In the genomic region with DNA sequence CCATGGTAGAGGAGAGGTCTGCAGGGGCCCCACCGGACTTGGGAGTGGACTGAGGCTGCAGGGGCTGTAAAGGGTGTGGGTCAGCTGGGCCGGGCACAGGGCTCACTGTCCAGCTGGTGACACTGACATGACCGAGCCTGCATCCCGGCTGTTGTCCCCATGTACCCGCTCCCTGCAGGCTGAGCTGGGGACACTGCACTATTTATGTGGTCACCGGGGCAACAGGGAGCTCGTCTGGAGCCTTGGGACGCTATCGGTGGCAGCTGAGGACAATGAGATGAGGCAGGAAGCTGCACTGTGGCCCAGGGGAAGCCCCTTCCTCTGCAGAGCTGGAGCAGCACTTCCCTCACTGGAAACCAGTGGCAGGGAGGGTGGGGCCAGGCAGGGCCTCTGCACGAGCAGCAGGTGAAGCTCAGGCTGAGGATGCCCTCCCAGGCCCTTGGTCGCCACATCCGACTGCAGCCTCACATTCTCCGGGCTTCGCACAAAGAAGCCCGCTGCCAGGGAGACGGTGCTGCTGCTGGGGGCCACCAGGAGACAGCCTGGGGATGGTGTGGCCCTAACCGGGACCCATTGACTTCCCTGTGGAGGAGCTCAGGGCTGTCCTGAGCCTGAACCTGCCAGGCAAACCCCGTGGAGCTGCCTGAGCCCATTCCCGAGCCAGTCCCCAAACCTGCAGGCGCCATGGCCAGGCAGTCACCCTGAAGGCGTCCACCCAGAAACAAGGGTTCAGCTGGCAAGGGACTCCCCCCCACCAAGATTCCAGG, we compare ENCODE assay signal across 10 cellular contexts. TPM values are rescaled to one million over a fixed set of nuclear protein-coding genes. Genes with fewer than 3 reads are reported as not detected.
DNase-seq lines count a peak whose midpoint lies in the region; ATAC-seq and TF ChIP-seq lines count a peak whose summit lies in the region.
"Had no signal": no experiment of that assay in that cellular context is flagged by ENCODE, and none has a peak within 500 bp of the region (broad histone marks: within the 10 kb centered on the region; RNA-seq: fewer than 3 reads in every experiment).

No MANE protein-coding gene starts in this region.

- POLR2A ChIA-PET in GM10248 (lab: Yijun Ruan, JAX), result no interaction called here

- H3K4me3 ChIP-seq in heart left ventricle, result peak overlapping the region in 6 of 12 donors; percentile 19 to 38 (median 28)
- H3K4me3 ChIP-seq in psoas muscle, result no peak overlapping the region

- H3K27me3 ChIP-seq in heart left ventricle (no peaks in the 10 kb centered on the region), psoas muscle (ENCODE audit: insufficient read depth in 3 of 3, low read length in 2 of 3) (no peaks in the 10 kb centered on the region)

- DNase-seq in GM20000 (ENCODE audit: low spot score) (peak; percentile 15), heart left ventricle (peak; percentile 77 to 98 (median 91)), psoas muscle (peak; percentile 71 to 72), NCI-H2081 treated with DMSO at 0.1 percent for 48 hours (lab: John Stamatoyannopoulos, UW) (no peak), GM10248 (ENCODE audit: extremely low spot score) (no peak), cerebellum (ENCODE audit: low spot score) (no peak)
- DNase-seq: kidney glomerular epithelial cell, RPMI8226 had no signal

- intact Hi-C loops in heart left ventricle (cut with DNase I), result loop anchor here in 5 of 10 donors (2.0 to 10.0 kb wide), 5 partner anchors 27 to 89 kb away; a partner anchor contains a TSS
- intact Hi-C loops in psoas muscle (cut with DNase I), result loop anchor here in 1 of 2 donors (2.0 kb wide), 1 partner anchor 89 kb away; no protein-coding TSS in a partner anchor

- 37 to 47% (median 43%) methylated on average over 20 to 21 of the region's 21 CpGs for WGBS in heart left ventricle, 4 donors
- WGBS in psoas muscle, 3 donors, result 25 to 37% (median 34%) methylated on average over 21 of the region's 21 CpGs

- H3K9me3 ChIP-seq in heart left ventricle (no peaks in the 10 kb centered on the region), psoas muscle (no peaks in the 10 kb centered on the region)

- H3K4me1 ChIP-seq in heart left ventricle, result peaks cover 5 to 61% (median 37%) of the 10 kb centered on the region in 12 donors
- peaks cover 25% of the 10 kb centered on the region for H3K4me1 ChIP-seq in psoas muscle

- H3K27ac ChIP-seq in VCaP (peak overlapping the region; percentile 47), heart left ventricle (peak overlapping the region; percentile 29 to 95 (median 83)), psoas muscle (no peak overlapping the region)

- ATAC-seq in heart left ventricle (peak; percentile 79 to 83 (median 82)), psoas muscle (peak; percentile 22 to 61 (median 38)), HG03571 (IDR thresholded peaks at IDR 0.05; ENCODE audit: unreplicated experiment) (no peak)

- no peak for TF ChIP-seq POLR2A in heart left ventricle (IDR thresholded peaks at IDR 0.05)

- CTCF ChIA-PET in GM10248 (lab: Yijun Ruan, JAX), result interaction anchor here (1.3 kb wide), 1 partner anchor 570 kb away, joined by 4 read pairs; no protein-coding TSS in a partner anchor

- H3K36me3 ChIP-seq in heart left ventricle (peaks cover 0 to 9% (median 0%) of the 10 kb centered on the region in 9 donors), psoas muscle (ENCODE audit: insufficient read depth in 1 of 2, low read depth in 1 of 2) (no peaks in the 10 kb centered on the region)

- no peak for TF ChIP-seq CTCF in GM20000 (IDR thresholded peaks at IDR 0.05; ENCODE audit: extremely low read depth, missing control alignments)
- no peak for TF ChIP-seq CTCF in VCaP (conservative IDR thresholded peaks at IDR 0.05)
- TF ChIP-seq CTCF in heart left ventricle (IDR thresholded peaks at IDR 0.05), result peak in 4 of 12 donors; percentile 6 to 17 (median 12)
- no peak for TF ChIP-seq CTCF in psoas muscle (IDR thresholded peaks at IDR 0.05)
- no peak for TF ChIP-seq CTCF in GM10248 (IDR thresholded peaks at IDR 0.05; ENCODE audit: control extremely low read depth, extremely low read depth, low read depth, missing control alignments)

RNA-seq across cellular contexts. Expression of a gene that starts 26.4 kb away (rescaled TPM):
- total RNA-seq in heart left ventricle, result 10 to 100 TPM in 5 of 9 donors, 1 to 10 TPM in 4; 5.1 to 26.5 (median 10.2) TPM
- 1 to 10 TPM; 3.0 to 8.8 TPM for polyA plus RNA-seq in heart left ventricle
- 1 to 10 TPM in 3 of 4 donors, under 1 TPM in 1; 0.99 to 7.4 (median 2.8) TPM for total RNA-seq in psoas muscle
- polyA plus RNA-seq in psoas muscle, result 1 to 10 TPM in 1 of 3 donors, under 1 TPM in 2; 0.38 to 1.3 (median 0.55) TPM
- 7.3 TPM for total RNA-seq in cerebellum

Comparison
In these comparisons a context has a peak if more than half of its experiments do, and no peak if none do; other contexts are left out.
1. DNase-seq: peak in GM20000 (single experiment), heart left ventricle (5 of 5) and psoas muscle (2 of 2); none in NCI-H2081 treated with DMSO at 0.1 percent for 48 hours (single experiment), GM10248 (single experiment) and cerebellum (single experiment).